20 cellular contexts compared by ENCODE assay signal in the genomic region with DNA sequence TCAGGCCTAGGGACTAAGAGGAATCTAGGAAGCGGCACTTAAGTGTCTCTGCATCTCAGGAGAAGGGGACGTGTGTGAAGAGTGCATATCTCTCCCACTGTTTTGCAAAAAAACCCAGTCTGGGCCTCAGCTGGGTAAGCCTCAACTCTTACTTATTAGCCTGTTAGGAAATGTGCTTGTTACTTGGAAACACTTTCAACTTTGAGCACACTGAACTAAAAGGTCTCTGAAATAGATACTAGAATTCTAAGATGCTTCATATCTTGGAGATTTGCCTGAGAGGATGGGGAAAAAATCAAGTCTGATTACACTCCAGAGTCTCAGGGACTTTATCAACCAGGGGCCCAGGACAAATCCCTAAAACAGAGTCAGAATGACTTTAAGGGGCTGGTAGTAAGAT.
"Had no signal": no experiment of that assay in that cellular context is flagged by ENCODE, and none has a peak within 500 bp of the region (broad histone marks: within the 10 kb centered on the region; RNA-seq: fewer than 3 reads in every experiment).

No MANE protein-coding gene starts in this region.

- DNase-seq: central memory CD4-positive, alpha-beta T cell; effector CD4-positive, alpha-beta T cell; foreskin keratinocyte; head of caudate nucleus; kidney glomerular epithelial cell; naive thymus-derived CD4-positive, alpha-beta T cell; posterior cingulate gyrus; sigmoid colon; small intestine; stimulated activated CD4-positive, alpha-beta T cell treated with anti-CD3 and anti-CD28 coated beads, Interleukin-12 subunit alpha, Interleukin-12 subunit beta, amount 100 ng/mL, for 4 hours; stimulated activated CD4-positive, alpha-beta T cell treated with anti-CD3 and anti-CD28 coated beads, Interleukin-4, amount 100 ng/mL, for 1 hour; stimulated activated CD8-positive, alpha-beta memory T cell treated with anti-CD3 and anti-CD28 coated beads, Interleukin-4, amount 100 ng/mL, for 48 hours; testis; transverse colon had no signal

- ATAC-seq: esophagus mucosa; foreskin keratinocyte; naive thymus-derived CD4-positive, alpha-beta T cell; stimulated activated effector memory CD8-positive, alpha-beta T cell treated with anti-CD3 and anti-CD28 coated beads, Interleukin-12 subunit alpha, Interleukin-12 subunit beta, amount 100 ng/mL, for 72 hours had no signal

- H3K4me3 ChIP-seq: coronary artery, hepatocyte, sigmoid colon, testis, transverse colon had no signal

- H3K36me3 ChIP-seq: neutrophil, sigmoid colon, transverse colon had no signal

- H3K27me3 Mint-ChIP-seq: naive thymus-derived CD4-positive, alpha-beta T cell; stimulated activated naive CD8-positive, alpha-beta T cell treated with anti-CD3 and anti-CD28 coated beads, Interleukin-15, Interleukin-2, amounts not matched to agents 100 ng/mL and 50 ng/mL, for 24 hours had no signal

- H3K4me3 Mint-ChIP-seq: naive thymus-derived CD4-positive, alpha-beta T cell; stimulated activated effector memory CD8-positive, alpha-beta T cell treated with anti-CD3 and anti-CD28 coated beads, Interleukin-12 subunit alpha, Interleukin-12 subunit beta, amount 100 ng/mL, for 72 hours; stimulated activated naive CD8-positive, alpha-beta T cell treated with anti-CD3 and anti-CD28 coated beads, Interleukin-15, Interleukin-2, amounts not matched to agents 100 ng/mL and 50 ng/mL, for 24 hours had no signal

- H3K27ac ChIP-seq: coronary artery, foreskin keratinocyte, hepatocyte, neutrophil, sigmoid colon, transverse colon had no signal

- H3K36me3 Mint-ChIP-seq: naive thymus-derived CD4-positive, alpha-beta T cell; stimulated activated effector memory CD8-positive, alpha-beta T cell treated with anti-CD3 and anti-CD28 coated beads, Interleukin-12 subunit alpha, Interleukin-12 subunit beta, amount 100 ng/mL, for 72 hours had no signal

- H3K27ac Mint-ChIP-seq: naive thymus-derived CD4-positive, alpha-beta T cell; stimulated activated effector memory CD8-positive, alpha-beta T cell treated with anti-CD3 and anti-CD28 coated beads, Interleukin-12 subunit alpha, Interleukin-12 subunit beta, amount 100 ng/mL, for 72 hours; stimulated activated naive CD8-positive, alpha-beta T cell treated with anti-CD3 and anti-CD28 coated beads, Interleukin-15, Interleukin-2, amounts not matched to agents 100 ng/mL and 50 ng/mL, for 24 hours had no signal

- H3K4me1 ChIP-seq: transverse colon had no signal

- H3K9me3 ChIP-seq: neutrophil, sigmoid colon, testis, transverse colon had no signal

- H3K9me3 Mint-ChIP-seq: naive thymus-derived CD4-positive, alpha-beta T cell; stimulated activated effector memory CD8-positive, alpha-beta T cell treated with anti-CD3 and anti-CD28 coated beads, Interleukin-12 subunit alpha, Interleukin-12 subunit beta, amount 100 ng/mL, for 72 hours; stimulated activated naive CD8-positive, alpha-beta T cell treated with anti-CD3 and anti-CD28 coated beads, Interleukin-15, Interleukin-2, amounts not matched to agents 100 ng/mL and 50 ng/mL, for 24 hours had no signal

- FAIRE-seq: small intestine had no signal
